In the genomic region with DNA sequence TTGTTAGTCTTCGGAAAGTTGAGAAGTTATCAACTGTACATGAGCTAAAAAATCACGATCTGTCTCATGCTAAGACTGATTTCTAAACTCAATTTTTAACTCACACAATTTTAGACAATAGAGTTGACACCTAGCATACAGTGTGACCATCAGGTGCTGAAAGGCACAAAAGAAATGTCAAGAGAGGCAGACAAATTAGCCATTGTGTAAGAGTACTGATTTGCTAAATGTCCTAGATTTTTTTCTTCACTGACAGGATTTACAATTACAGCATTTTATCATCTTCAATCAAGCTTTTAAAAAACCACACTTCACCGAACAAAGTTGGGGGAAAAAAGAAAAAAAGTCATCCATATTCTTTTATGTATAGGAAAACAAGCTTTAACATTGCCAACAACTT, we compare ENCODE assay signal across 1 cellular context.
TF ChIP-seq lines count a peak whose summit lies in the region.

No MANE protein-coding gene starts in this region.

TF ChIP-seq in neural cell, 6 proteins besides CTCF, POLR2A, EP300 and RAD21 (continued from another document):
- TF ChIP-seq, protein P1, sequence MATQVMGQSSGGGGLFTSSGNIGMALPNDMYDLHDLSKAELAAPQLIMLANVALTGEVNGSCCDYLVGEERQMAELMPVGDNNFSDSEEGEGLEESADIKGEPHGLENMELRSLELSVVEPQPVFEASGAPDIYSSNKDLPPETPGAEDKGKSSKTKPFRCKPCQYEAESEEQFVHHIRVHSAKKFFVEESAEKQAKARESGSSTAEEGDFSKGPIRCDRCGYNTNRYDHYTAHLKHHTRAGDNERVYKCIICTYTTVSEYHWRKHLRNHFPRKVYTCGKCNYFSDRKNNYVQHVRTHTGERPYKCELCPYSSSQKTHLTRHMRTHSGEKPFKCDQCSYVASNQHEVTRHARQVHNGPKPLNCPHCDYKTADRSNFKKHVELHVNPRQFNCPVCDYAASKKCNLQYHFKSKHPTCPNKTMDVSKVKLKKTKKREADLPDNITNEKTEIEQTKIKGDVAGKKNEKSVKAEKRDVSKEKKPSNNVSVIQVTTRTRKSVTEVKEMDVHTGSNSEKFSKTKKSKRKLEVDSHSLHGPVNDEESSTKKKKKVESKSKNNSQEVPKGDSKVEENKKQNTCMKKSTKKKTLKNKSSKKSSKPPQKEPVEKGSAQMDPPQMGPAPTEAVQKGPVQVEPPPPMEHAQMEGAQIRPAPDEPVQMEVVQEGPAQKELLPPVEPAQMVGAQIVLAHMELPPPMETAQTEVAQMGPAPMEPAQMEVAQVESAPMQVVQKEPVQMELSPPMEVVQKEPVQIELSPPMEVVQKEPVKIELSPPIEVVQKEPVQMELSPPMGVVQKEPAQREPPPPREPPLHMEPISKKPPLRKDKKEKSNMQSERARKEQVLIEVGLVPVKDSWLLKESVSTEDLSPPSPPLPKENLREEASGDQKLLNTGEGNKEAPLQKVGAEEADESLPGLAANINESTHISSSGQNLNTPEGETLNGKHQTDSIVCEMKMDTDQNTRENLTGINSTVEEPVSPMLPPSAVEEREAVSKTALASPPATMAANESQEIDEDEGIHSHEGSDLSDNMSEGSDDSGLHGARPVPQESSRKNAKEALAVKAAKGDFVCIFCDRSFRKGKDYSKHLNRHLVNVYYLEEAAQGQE (IDR thresholded peaks at IDR 0.05; ENCODE audit: borderline replicate concordance) = no peak
- no peak for TF ChIP-seq SMC3 (conservative IDR thresholded peaks at IDR 0.05; ENCODE audit: poor library complexity)
